Comparison of ENCODE assay signal across 9 cellular contexts in the genomic region with DNA sequence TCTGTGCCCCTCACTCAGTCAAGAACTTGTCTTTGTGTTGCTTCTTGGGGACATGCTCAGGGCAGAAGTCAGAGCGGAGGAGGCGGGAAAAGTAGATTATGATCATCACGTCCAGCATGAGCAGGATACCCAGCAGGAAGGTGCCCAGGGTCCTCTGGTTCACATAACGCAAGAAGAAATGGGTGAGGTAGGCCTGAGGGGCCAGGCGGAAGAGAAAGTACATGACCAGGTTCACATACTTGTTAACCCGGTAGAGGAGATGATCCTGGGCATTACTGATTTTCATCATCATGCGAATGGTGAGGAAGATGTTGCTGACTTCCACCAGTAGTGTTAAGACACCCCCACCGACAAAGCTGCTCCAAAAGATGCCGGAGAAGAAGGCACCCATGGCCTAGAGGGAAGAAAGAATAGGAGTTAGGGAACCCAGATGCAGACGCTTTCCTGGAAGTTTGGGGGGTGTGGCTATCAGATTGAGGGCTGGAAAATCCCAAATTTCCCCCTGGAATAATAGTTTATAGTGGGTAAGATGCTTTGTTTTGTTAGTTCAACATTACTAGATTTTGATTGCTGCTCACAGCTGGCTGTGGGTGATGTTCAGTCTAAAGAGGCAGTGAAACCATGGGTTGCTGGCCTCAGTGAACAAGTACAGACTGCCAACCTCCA. TPM values are rescaled to one million over a fixed set of nuclear protein-coding genes. Genes with fewer than 3 reads are reported as not detected.
A peak's percentile ranks its signal among the peaks of the same experiment; 100 is the strongest.
DNase-seq lines count a peak whose midpoint lies in the region; TF ChIP-seq lines count a peak whose summit lies in the region.
"Had no signal": no experiment of that assay in that cellular context is flagged by ENCODE, and none has a peak within 500 bp of the region (broad histone marks: within the 10 kb centered on the region; RNA-seq: fewer than 3 reads in every experiment).

No MANE protein-coding gene starts in this region.

- DNase-seq in NAMALWA (ENCODE audit: low spot score) (peak; percentile 66), mammary epithelial cell (no peak), neural crest cell (ENCODE audit: low read depth, low spot score) (no peak), COR-L47 (lab: John Stamatoyannopoulos, UW) (no peak), cerebellar nuclear complex (lab: John Stamatoyannopoulos, UW) (no peak), amygdala (lab: John Stamatoyannopoulos, UW) (no peak), inferior parietal cortex (ENCODE audit: extremely low spot score) (no peak)

- H3K27ac ChIP-seq in DOHH2 (ENCODE audit: low read depth, low read length) (peak overlapping the region; percentile 93), mammary epithelial cell (ENCODE audit: insufficient read depth, low read depth, low read length) (peak overlapping the region; percentile 60)

- no peak overlapping the region for H2AFZ ChIP-seq in mammary epithelial cell (ENCODE audit: low read depth, low read length)

- H3K36me3 Mint-ChIP-seq in neural crest cell (ENCODE audit: low read depth), result peaks cover 22% of the 10 kb centered on the region

- H3K9me3 ChIP-seq in DOHH2 (ENCODE audit: control insufficient read depth, insufficient read depth, low read length) (no peaks in the 10 kb centered on the region), mammary epithelial cell (replicated peaks; ENCODE audit: insufficient read depth, low read length) (no peaks in the 10 kb centered on the region)

- H3K9me3 Mint-ChIP-seq in neural crest cell, result no peaks in the 10 kb centered on the region

- H3K4me1 ChIP-seq in DOHH2 (ENCODE audit: control insufficient read depth, low read length), result peaks cover 66% of the 10 kb centered on the region
- H3K4me1 ChIP-seq in mammary epithelial cell (ENCODE audit: insufficient read depth, low read length), result peaks cover 55% of the 10 kb centered on the region

- no peak overlapping the region for H3K27ac Mint-ChIP-seq in neural crest cell (ENCODE audit: unreplicated experiment)

- H3K4me3 Mint-ChIP-seq in neural crest cell, result peak overlapping the region; percentile 100

- TF ChIP-seq CTCF in DOHH2 (IDR thresholded peaks at IDR 0.05; ENCODE audit: low read depth, low read length, poor library complexity, severe bottlenecking) (no peak), mammary epithelial cell (conservative IDR thresholded peaks at IDR 0.05 in 1 of 2, IDR thresholded peaks at IDR 0.05 in 1 of 2; ENCODE audit: extremely low read depth in 1 of 2, insufficient read depth in 1 of 2, low read depth in 1 of 2, low read length in 2 of 2) (no peak), neural crest cell (conservative IDR thresholded peaks at IDR 0.05) (no peak)

- WGBS in mammary epithelial cell (ENCODE audit: low coverage, missing lambda C conversion rate), result 93% methylated on average over 8 of the region's 10 CpGs

- H3K27me3 ChIP-seq in DOHH2 (ENCODE audit: control insufficient read depth, low read length), result 0 out of 2 replicates have a peak, but pooled peaks cover 3% of the 10 kb centered on the region
- H3K27me3 ChIP-seq in mammary epithelial cell (ENCODE audit: insufficient read depth, low read length), result no peaks in the 10 kb centered on the region

- intact Hi-C loops in mammary epithelial cell (cut with micrococcal nuclease), result no loop called here

- H3K4me3 ChIP-seq in DOHH2 (ENCODE audit: low read length), result peak overlapping the region; percentile 94
- H3K4me3 ChIP-seq in mammary epithelial cell (replicated peaks in 1 of 3; ENCODE audit: insufficient read depth in 1 of 3, low read depth in 2 of 3, low read length in 3 of 3), result peak overlapping the region; percentile 31 to 86 (median 78)

- peaks cover 27% of the 10 kb centered on the region for H3K27me3 Mint-ChIP-seq in neural crest cell (ENCODE audit: low read depth)

- BruUV-seq in mammary epithelial cell (replicated peaks; lab: Mats Ljungman, UMichigan), result no TSS peak

- in situ Hi-C loops in mammary epithelial cell (cut with MboI; ENCODE audit: low sequenced_read_pairs in 2 of 2), result loop anchor here in 1 of 2 donors (25.0 kb wide), 1 partner anchor 388 kb away; no protein-coding TSS in a partner anchor

- no peak overlapping the region for H3K9ac ChIP-seq in mammary epithelial cell (ENCODE audit: insufficient read depth, low read length)

- no peaks in the 10 kb centered on the region for H3K9me2 ChIP-seq in DOHH2 (replicated peaks; ENCODE audit: control insufficient read depth, low read length)

- H4K20me1 ChIP-seq in DOHH2 (ENCODE audit: control insufficient read depth, insufficient read depth, low read depth, low read length), result peaks cover 22% of the 10 kb centered on the region
- H4K20me1 ChIP-seq in mammary epithelial cell (ENCODE audit: insufficient read depth, low read length), result no peaks in the 10 kb centered on the region

- H3K79me2 ChIP-seq in DOHH2 (ENCODE audit: control insufficient read depth, low read length) (peaks cover 50% of the 10 kb centered on the region), mammary epithelial cell (ENCODE audit: insufficient read depth, low read length) (peaks cover 46% of the 10 kb centered on the region)

- H3K36me3 ChIP-seq in DOHH2 (ENCODE audit: control insufficient read depth, low read length) (peaks cover 60% of the 10 kb centered on the region), mammary epithelial cell (ENCODE audit: insufficient read depth, low read length) (peaks cover 28% of the 10 kb centered on the region)

- peaks cover 70% of the 10 kb centered on the region for H3F3A ChIP-seq in DOHH2 (ENCODE audit: control insufficient read depth, insufficient read depth)

- H3K4me2 ChIP-seq in DOHH2 (ENCODE audit: low read length) (peak overlapping the region; percentile 100), mammary epithelial cell (ENCODE audit: insufficient read depth, low read depth, low read length) (peak overlapping the region; percentile 75)

- peaks cover 79% of the 10 kb centered on the region for H3K4me1 Mint-ChIP-seq in neural crest cell

- dilution Hi-C loops in mammary epithelial cell (cut with HindIII; ENCODE audit: low sequenced_read_pairs), result no loop called here

- CTCF ChIA-PET in mammary epithelial cell (lab: Charles Lee; ENCODE audit: low non-redundant PET), result no interaction called here

RNA-seq across cellular contexts. Expression of gene TLCD1, which starts 1.4 kb away (rescaled TPM):
- total RNA-seq in mammary epithelial cell (10 to 100 TPM in 1 of 2 donors, 1 to 10 TPM in 1; 4.7 to 16.7 TPM), neural crest cell (6.1 and 6.3 TPM in 2 replicates)
- 19.8 TPM for polyA plus RNA-seq in mammary epithelial cell
- polyA minus RNA-seq in mammary epithelial cell, result 10.1 TPM
- polyA plus RNA-seq: neural cell had no signal

RNA-seq across cellular contexts. Expression of gene NEK8, which starts 4.0 kb away (rescaled TPM):
- total RNA-seq in mammary epithelial cell (1 to 10 TPM; 5.5 to 7.0 TPM), neural crest cell (6.2 and 6.3 TPM in 2 replicates)
- polyA plus RNA-seq in mammary epithelial cell, result 4.6 TPM
- polyA minus RNA-seq in mammary epithelial cell, result 2.6 TPM

RNA-seq across cellular contexts. Expression of gene RPL23A, which starts 4.8 kb away (rescaled TPM):
- total RNA-seq in mammary epithelial cell (1,000 to 10,000 TPM in 1 of 2 donors, 100 to 1,000 TPM in 1; 335 to 1,232 TPM), neural crest cell (1,750 and 1,862 TPM in 2 replicates)
- polyA plus RNA-seq in mammary epithelial cell, result 685 TPM
- polyA minus RNA-seq in mammary epithelial cell, result 785 TPM

RNA-seq across cellular contexts. Expression of gene RAB34, which starts 7.0 kb away (rescaled TPM):
- 10 to 100 TPM; 68.2 to 83.4 TPM for total RNA-seq in mammary epithelial cell
- 176 TPM for polyA plus RNA-seq in mammary epithelial cell
- polyA minus RNA-seq in mammary epithelial cell, result 135 TPM
- 83.5 and 87.4 TPM in 2 replicates for total RNA-seq in neural crest cell

RNA-seq across cellular contexts. Expression of gene PROCA1, which starts 12.9 kb away (rescaled TPM):
- 1 to 10 TPM in 1 of 2 donors, under 1 TPM in 1; 0.17 to 1.1 TPM for total RNA-seq in mammary epithelial cell
- polyA plus RNA-seq in mammary epithelial cell, result 0.82 TPM
- polyA minus RNA-seq in mammary epithelial cell, result 7.0 TPM
- total RNA-seq in neural crest cell, result 11.7 and 12.5 TPM in 2 replicates
